ENCODE assay signal across 2 cellular contexts in genomic region chr13:109790071-109790470, GRCh38.
TF ChIP-seq lines count a peak whose summit lies in the region.

No MANE protein-coding gene starts in this region.

TF ChIP-seq in liver, 16 proteins besides CTCF, POLR2A, EP300 and RAD21 (continued from another document):
- TF ChIP-seq SP1 (IDR thresholded peaks at IDR 0.05): peak; percentile 43

TF ChIP-seq in HepG2, 621 proteins besides CTCF, POLR2A, EP300 and RAD21 (continued from another document):
- TF ChIP-seq KIAA2018 (CRISPR knock-in tag; IDR thresholded peaks at IDR 0.05; ENCODE audit: borderline replicate concordance) (no peak), FOXA3 (CRISPR knock-in tag; IDR thresholded peaks at IDR 0.05) (no peak)
